21 cellular contexts compared by ENCODE assay signal in genomic region chr2:16409006-16409390, GRCh38.
DNase-seq lines count a peak whose midpoint lies in the region; ATAC-seq and TF ChIP-seq lines count a peak whose summit lies in the region.
"Had no signal": no experiment of that assay in that cellular context is flagged by ENCODE, and none has a peak within 500 bp of the region (broad histone marks: within the 10 kb centered on the region; RNA-seq: fewer than 3 reads in every experiment).

No MANE protein-coding gene starts in this region.

- H3K4me1 ChIP-seq in Caco-2 (peaks cover 39% of the 10 kb centered on the region), endodermal cell (ENCODE audit: control insufficient read depth, insufficient read depth, low read length) (peaks cover 4% of the 10 kb centered on the region)
- H3K4me1 ChIP-seq: A549, HAP-1 had no signal

- intact Hi-C loops in Caco-2 (cut with micrococcal nuclease; ENCODE audit: unreplicated experiment) = loop anchor here (5.0 kb wide), 1 partner anchor 78 kb away; no protein-coding TSS in a partner anchor

- no peak overlapping the region for H3K9ac ChIP-seq in endodermal cell (ENCODE audit: extremely low read depth, low read length, poor library complexity, severe bottlenecking)

- H3K4me1 Mint-ChIP-seq in Caco-2 (ENCODE audit: low read depth, unreplicated experiment) (peaks cover 53% of the 10 kb centered on the region), endodermal cell (peaks cover 31% of the 10 kb centered on the region), nephron progenitor cell (peaks cover 59% of the 10 kb centered on the region), type B pancreatic cell (ENCODE audit: unreplicated experiment) (peaks cover 59% of the 10 kb centered on the region)
- no peaks in the 10 kb centered on the region for H3K4me1 Mint-ChIP-seq in naive thymus-derived CD8-positive, alpha-beta T cell
- no peaks in the 10 kb centered on the region for H3K4me1 Mint-ChIP-seq in stimulated activated memory B cell treated with anti-CD40 and anti-IgM and Interleukin-4, amounts not matched to agents 10 μg/mL and 1 μg/mL and 100 μg/mL, for 72 hours
- H3K4me1 Mint-ChIP-seq: CD4-positive, alpha-beta memory T cell had no signal

- TF ChIP-seq CTCF in Caco-2 (IDR thresholded peaks at IDR 0.05; ENCODE audit: insufficient read depth in 1 of 2, low read depth in 1 of 2, low read length in 1 of 2, severe bottlenecking in 1 of 2, unreplicated experiment in 1 of 2) (no peak), endodermal cell (conservative IDR thresholded peaks at IDR 0.05) (peak; percentile 40), nephron progenitor cell (IDR thresholded peaks at IDR 0.05) (no peak), type B pancreatic cell (conservative IDR thresholded peaks at IDR 0.05) (no peak)

- H3K4me3 ChIP-seq in Caco-2 (ENCODE audit: low read depth, low read length) = no peak overlapping the region
- no peak overlapping the region for H3K4me3 ChIP-seq in endodermal cell (ENCODE audit: low read length)
- H3K4me3 ChIP-seq: A549, GM12878, HAP-1 had no signal

- 95 to 100% methylated on average over 2 of the region's 2 CpGs for WGBS in endodermal cell (ENCODE audit: insufficient coverage in 1 of 2, insufficient read length in 1 of 2), 2 experiments

- ATAC-seq in GM18867 (IDR thresholded peaks at IDR 0.05; ENCODE audit: unreplicated experiment) = no peak
- no peak for ATAC-seq in naive thymus-derived CD8-positive, alpha-beta T cell
- no peak for ATAC-seq in stimulated activated memory B cell treated with anti-CD40 and anti-IgM and Interleukin-4, amounts not matched to agents 10 μg/mL and 1 μg/mL and 100 μg/mL, for 72 hours
- ATAC-seq: A549, GM12878 had no signal

- DNase-seq in Caco-2 = peak in 1 of 2 experiments; percentile 45
- no peak for DNase-seq in endodermal cell
- no peak for DNase-seq in nephron progenitor cell
- no peak for DNase-seq in type B pancreatic cell (ENCODE audit: extremely low spot score, unreplicated experiment)
- no peak for DNase-seq in naive thymus-derived CD8-positive, alpha-beta T cell
- DNase-seq: 8988T; ACHN; AML-193; C1 segment of cervical spinal cord; CD4-positive, alpha-beta memory T cell; COR-L47; DMS153; DND-41; GDM1; GOT3; HFFc6 had no signal

- no peaks in the 10 kb centered on the region for H3K27me3 ChIP-seq in Caco-2 (replicated peaks; ENCODE audit: control insufficient read depth, insufficient read depth, low read length)
- no peaks in the 10 kb centered on the region for H3K27me3 ChIP-seq in endodermal cell (ENCODE audit: control insufficient read depth, insufficient read depth, low read length, poor library complexity, severe bottlenecking)

- H3K9me3 Mint-ChIP-seq in Caco-2 (ENCODE audit: unreplicated experiment) (peaks cover 34% of the 10 kb centered on the region), endodermal cell (no peaks in the 10 kb centered on the region), nephron progenitor cell (no peaks in the 10 kb centered on the region), type B pancreatic cell (peaks cover 16% of the 10 kb centered on the region)
- peaks cover 0 to 21% (median 0%) of the 10 kb centered on the region in 9 donors for H3K9me3 Mint-ChIP-seq in naive thymus-derived CD8-positive, alpha-beta T cell
- peaks cover 8% of the 10 kb centered on the region for H3K9me3 Mint-ChIP-seq in stimulated activated memory B cell treated with anti-CD40 and anti-IgM and Interleukin-4, amounts not matched to agents 10 μg/mL and 1 μg/mL and 100 μg/mL, for 72 hours

- H3K9me3 ChIP-seq in Caco-2 = no peaks in the 10 kb centered on the region
- H3K9me3 ChIP-seq in endodermal cell (ENCODE audit: control insufficient read depth, low read length) = no peaks in the 10 kb centered on the region
- H3K9me3 ChIP-seq: A549, HAP-1 had no signal

- POLR2A ChIA-PET in Caco-2 (lab: Charles Lee) = no interaction called here
- POLR2A ChIA-PET in naive thymus-derived CD8-positive, alpha-beta T cell (lab: Charles Lee) = no interaction called here

- H3K4me3 Mint-ChIP-seq in Caco-2 (ENCODE audit: unreplicated experiment) = no peak overlapping the region
- H3K4me3 Mint-ChIP-seq in endodermal cell = no peak overlapping the region
- no peak overlapping the region for H3K4me3 Mint-ChIP-seq in nephron progenitor cell
- no peak overlapping the region for H3K4me3 Mint-ChIP-seq in type B pancreatic cell
- no peak overlapping the region for H3K4me3 Mint-ChIP-seq in naive thymus-derived CD8-positive, alpha-beta T cell
- H3K4me3 Mint-ChIP-seq in stimulated activated memory B cell treated with anti-CD40 and anti-IgM and Interleukin-4, amounts not matched to agents 10 μg/mL and 1 μg/mL and 100 μg/mL, for 72 hours = no peak overlapping the region
- H3K4me3 Mint-ChIP-seq: CD4-positive, alpha-beta memory T cell; HFFc6 had no signal

- no peaks in the 10 kb centered on the region for H3K36me3 Mint-ChIP-seq in Caco-2 (ENCODE audit: insufficient read depth, unreplicated experiment)
- H3K36me3 Mint-ChIP-seq in endodermal cell (ENCODE audit: low read depth) = no peaks in the 10 kb centered on the region
- peaks cover 4% of the 10 kb centered on the region for H3K36me3 Mint-ChIP-seq in nephron progenitor cell (ENCODE audit: low read depth)
- H3K36me3 Mint-ChIP-seq in type B pancreatic cell = no peaks in the 10 kb centered on the region
- H3K36me3 Mint-ChIP-seq in naive thymus-derived CD8-positive, alpha-beta T cell = no peaks in the 10 kb centered on the region
- no peaks in the 10 kb centered on the region for H3K36me3 Mint-ChIP-seq in stimulated activated memory B cell treated with anti-CD40 and anti-IgM and Interleukin-4, amounts not matched to agents 10 μg/mL and 1 μg/mL and 100 μg/mL, for 72 hours
- H3K36me3 Mint-ChIP-seq: CD4-positive, alpha-beta memory T cell had no signal

- CTCF ChIA-PET in Caco-2 (lab: Charles Lee) = interaction anchor here (1.1 to 1.5 kb wide), 2 partner anchors 12 to 17 kb away, joined by 4 read pairs; no protein-coding TSS in a partner anchor

- no peaks in the 10 kb centered on the region for H3K27me3 Mint-ChIP-seq in Caco-2 (ENCODE audit: insufficient read depth, unreplicated experiment)
- H3K27me3 Mint-ChIP-seq in endodermal cell (ENCODE audit: insufficient read depth) = no peaks in the 10 kb centered on the region
- H3K27me3 Mint-ChIP-seq in nephron progenitor cell (ENCODE audit: low read depth, poor library complexity) = peaks cover 3% of the 10 kb centered on the region
- H3K27me3 Mint-ChIP-seq in type B pancreatic cell = no peaks in the 10 kb centered on the region
- H3K27me3 Mint-ChIP-seq in naive thymus-derived CD8-positive, alpha-beta T cell = peaks cover 0 to 24% (median 0%) of the 10 kb centered on the region in 5 donors
- no peaks in the 10 kb centered on the region for H3K27me3 Mint-ChIP-seq in stimulated activated memory B cell treated with anti-CD40 and anti-IgM and Interleukin-4, amounts not matched to agents 10 μg/mL and 1 μg/mL and 100 μg/mL, for 72 hours

- H3K27ac Mint-ChIP-seq in Caco-2 (ENCODE audit: unreplicated experiment) = peak overlapping the region; percentile 22
- H3K27ac Mint-ChIP-seq in endodermal cell = no peak overlapping the region
- peak overlapping the region; percentile 53 for H3K27ac Mint-ChIP-seq in nephron progenitor cell
- peak overlapping the region; percentile 13 for H3K27ac Mint-ChIP-seq in type B pancreatic cell
- no peak overlapping the region for H3K27ac Mint-ChIP-seq in naive thymus-derived CD8-positive, alpha-beta T cell
- H3K27ac Mint-ChIP-seq in stimulated activated memory B cell treated with anti-CD40 and anti-IgM and Interleukin-4, amounts not matched to agents 10 μg/mL and 1 μg/mL and 100 μg/mL, for 72 hours = no peak overlapping the region
- H3K27ac Mint-ChIP-seq: CD4-positive, alpha-beta memory T cell; HFFc6 had no signal

- H3K36me3 ChIP-seq in Caco-2 (ENCODE audit: control insufficient read depth, insufficient read depth, low read length) = no peaks in the 10 kb centered on the region; the same call in none of the 2 replicates
- H3K36me3 ChIP-seq in endodermal cell (ENCODE audit: control insufficient read depth, insufficient read depth, low read length) = no peaks in the 10 kb centered on the region
- H3K36me3 ChIP-seq: HAP-1 had no signal

- no TSS peak for BruUV-seq in Caco-2 (replicated peaks; lab: Mats Ljungman, UMichigan)

- no peak overlapping the region for H3K27ac ChIP-seq in endodermal cell (ENCODE audit: low read depth, low read length)
- H3K27ac ChIP-seq: A549 had no signal

Comparison
In these comparisons a context has a peak if more than half of its experiments do, and no peak if none do; other contexts are left out.
1. H3K27ac Mint-ChIP-seq: peak in Caco-2 (single experiment), nephron progenitor cell (single experiment) and type B pancreatic cell (single experiment); none in endodermal cell (single experiment), naive thymus-derived CD8-positive, alpha-beta T cell (0 of 10) and stimulated activated memory B cell treated with anti-CD40 and anti-IgM and Interleukin-4, amounts not matched to agents 10 μg/mL and 1 μg/mL and 100 μg/mL, for 72 hours (single experiment).